In genomic region chr22:18077639-18078328, GRCh38 we compare ENCODE assay signal across 8 cellular contexts. TPM values are rescaled to one million over a fixed set of nuclear protein-coding genes. Genes with fewer than 3 reads are reported as not detected.
DNase-seq lines count a peak whose midpoint lies in the region; ATAC-seq and TF ChIP-seq lines count a peak whose summit lies in the region.

Gene PEX26, plus strand, starts transcription at chr22:18077990. Its CDS starts 387 bp downstream, at chr22:18078377.

- peaks cover 14% of the 10 kb centered on the region for H3K36me3 ChIP-seq in GM23338 (ENCODE audit: insufficient read depth)

- peak within 1 kb of the TSS; percentile 83 for H2AFZ ChIP-seq in GM23338

- H3K36me3 Mint-ChIP-seq in GM23338 (ENCODE audit: low read depth) (peaks cover 42% of the 10 kb centered on the region), nephron (ENCODE audit: low read depth) (peaks cover 38% of the 10 kb centered on the region)
- H3K36me3 Mint-ChIP-seq in stimulated activated naive CD8-positive, alpha-beta T cell treated with anti-CD3 and anti-CD28 coated beads, Interleukin-15, Interleukin-2, amounts not matched to agents 100 ng/mL and 50 ng/mL, for 24 hours (ENCODE audit: low read depth) = peaks cover 42% of the 10 kb centered on the region

- no peaks in the 10 kb centered on the region for H3K9me3 Mint-ChIP-seq in GM23338
- no peaks in the 10 kb centered on the region for H3K9me3 Mint-ChIP-seq in nephron
- peaks cover 3% of the 10 kb centered on the region for H3K9me3 Mint-ChIP-seq in stimulated activated naive CD8-positive, alpha-beta T cell treated with anti-CD3 and anti-CD28 coated beads, Interleukin-15, Interleukin-2, amounts not matched to agents 100 ng/mL and 50 ng/mL, for 24 hours

- H3K4me1 Mint-ChIP-seq in GM23338 (peaks cover 16% of the 10 kb centered on the region), nephron (peaks cover 29% of the 10 kb centered on the region)
- peaks cover 56% of the 10 kb centered on the region for H3K4me1 Mint-ChIP-seq in stimulated activated naive CD8-positive, alpha-beta T cell treated with anti-CD3 and anti-CD28 coated beads, Interleukin-15, Interleukin-2, amounts not matched to agents 100 ng/mL and 50 ng/mL, for 24 hours (ENCODE audit: low read depth)

- H3K4me2 ChIP-seq in GM23338 = peak within 1 kb of the TSS; percentile 88

- H3F3A ChIP-seq in GM23338 (replicated peaks; ENCODE audit: low read depth) = no peaks in the 10 kb centered on the region

- H3K4me3 ChIP-seq in GM23338 (peak within 1 kb of the TSS; percentile 97), LNCaP clone FGC (ENCODE audit: low read depth, low read length) (peak within 1 kb of the TSS; percentile 87), fibroblast of pulmonary artery (replicated peaks; ENCODE audit: low read depth, low read length) (peak within 1 kb of the TSS; percentile 85)

- no peaks in the 10 kb centered on the region for H3K9me2 ChIP-seq in GM23338 (ENCODE audit: insufficient read depth)

- peaks cover 46% of the 10 kb centered on the region for H3K79me2 ChIP-seq in GM23338 (replicated peaks; ENCODE audit: insufficient read depth)

- H3K27ac ChIP-seq in GM23338 (ENCODE audit: low read depth) = peak within 1 kb of the TSS; percentile 71

- H4K20me1 ChIP-seq in GM23338 (replicated peaks; ENCODE audit: insufficient read depth) = peaks cover 13% of the 10 kb centered on the region; the same call in 1 of the 2 replicates

- peaks cover 5% of the 10 kb centered on the region for H3K27me3 Mint-ChIP-seq in GM23338 (ENCODE audit: insufficient read depth, low read depth, poor library complexity)
- H3K27me3 Mint-ChIP-seq in nephron (ENCODE audit: low read depth) = no peaks in the 10 kb centered on the region
- H3K27me3 Mint-ChIP-seq in stimulated activated naive CD8-positive, alpha-beta T cell treated with anti-CD3 and anti-CD28 coated beads, Interleukin-15, Interleukin-2, amounts not matched to agents 100 ng/mL and 50 ng/mL, for 24 hours = no peaks in the 10 kb centered on the region

- no peaks in the 10 kb centered on the region for H3K27me3 ChIP-seq in GM23338 (ENCODE audit: insufficient read depth)

- no peak for TF ChIP-seq CTCF in GM23338 (conservative IDR thresholded peaks at IDR 0.05; ENCODE audit: low read depth in 2 of 2)
- no peak for TF ChIP-seq CTCF in LNCaP clone FGC (IDR thresholded peaks at IDR 0.05; ENCODE audit: control insufficient read depth, extremely low read depth, insufficient read depth)
- no peak for TF ChIP-seq CTCF in fibroblast of pulmonary artery (IDR thresholded peaks at IDR 0.05; ENCODE audit: low read length, missing control alignments)
- TF ChIP-seq CTCF in nephron (IDR thresholded peaks at IDR 0.05; ENCODE audit: unreplicated experiment in 3 of 3) = no peak

- H3K4me1 ChIP-seq in GM23338 (ENCODE audit: insufficient read depth) = peaks cover 12% of the 10 kb centered on the region; the same call in 1 of the 2 replicates

- peak; percentile 98 for ATAC-seq in GM23338

- TF ChIP-seq POLR2A in Raji (IDR thresholded peaks at IDR 0.05; ENCODE audit: insufficient read depth, low read depth, low read length) = peak; percentile 80

- peak within 1 kb of the TSS; percentile 95 for H3K4me3 Mint-ChIP-seq in GM23338
- peak within 1 kb of the TSS; percentile 97 to 99 (median 97) for H3K4me3 Mint-ChIP-seq in nephron
- peak within 1 kb of the TSS; percentile 99 for H3K4me3 Mint-ChIP-seq in stimulated activated naive CD8-positive, alpha-beta T cell treated with anti-CD3 and anti-CD28 coated beads, Interleukin-15, Interleukin-2, amounts not matched to agents 100 ng/mL and 50 ng/mL, for 24 hours

- H3K27ac Mint-ChIP-seq in GM23338 (peak within 1 kb of the TSS; percentile 89), nephron (peak within 1 kb of the TSS; percentile 74 to 98 (median 94))
- peak within 1 kb of the TSS; percentile 99 for H3K27ac Mint-ChIP-seq in stimulated activated naive CD8-positive, alpha-beta T cell treated with anti-CD3 and anti-CD28 coated beads, Interleukin-15, Interleukin-2, amounts not matched to agents 100 ng/mL and 50 ng/mL, for 24 hours

- DNase-seq in Daoy (ENCODE audit: low read depth) (peak; percentile 96), GM23338 (ENCODE audit: low spot score) (peak; percentile 99), LNCaP clone FGC (ENCODE audit: low read depth) (peak; percentile 86), fibroblast of pulmonary artery (ENCODE audit: low read depth) (peak; percentile 95)
- peak; percentile 92 for DNase-seq in activated effector memory CD4-positive, alpha-beta T cell treated with Interleukin-2 at 50 U/mL for 16 hours

TF ChIP-seq in GM23338, 12 proteins besides CTCF, POLR2A, EP300 and RAD21:
- TF ChIP-seq EZH2 (IDR thresholded peaks at IDR 0.05; ENCODE audit: low read depth, unreplicated experiment) (no peak), POLR2AphosphoS5 (IDR thresholded peaks at IDR 0.05; ENCODE audit: low read depth) (peak; percentile 32; the same call in 1 of the 2 replicates), ETS1 (IDR thresholded peaks at IDR 0.05) (peak; percentile 91)
TF ChIP-seq in GM23338: peak in this region for 2.

RNA-seq across cellular contexts. Expression of gene PEX26, which starts in this region (rescaled TPM):
- total RNA-seq in Daoy (2014; rRNA removed; shearing (Covaris generic)) = 15.4 and 20.8 TPM in 2 replicates
- 43.0 and 48.9 TPM in 2 replicates for total RNA-seq in GM23338 (2014; rRNA removed; shearing (Covaris generic))
- 3.6 and 4.0 TPM in 2 replicates for polyA plus RNA-seq in GM23338 (2016; fragmentation: Nextera tagmentation; extraction: Ambion mirVana)

Comparison
In these comparisons a context has a peak if more than half of its experiments do, and no peak if none do; other contexts are left out.
1. Peak in every context shown above with its lines: DNase-seq, ATAC-seq, H3K4me3 ChIP-seq and H3K27ac ChIP-seq.